8 cellular contexts compared by ENCODE assay signal in the genomic region with DNA sequence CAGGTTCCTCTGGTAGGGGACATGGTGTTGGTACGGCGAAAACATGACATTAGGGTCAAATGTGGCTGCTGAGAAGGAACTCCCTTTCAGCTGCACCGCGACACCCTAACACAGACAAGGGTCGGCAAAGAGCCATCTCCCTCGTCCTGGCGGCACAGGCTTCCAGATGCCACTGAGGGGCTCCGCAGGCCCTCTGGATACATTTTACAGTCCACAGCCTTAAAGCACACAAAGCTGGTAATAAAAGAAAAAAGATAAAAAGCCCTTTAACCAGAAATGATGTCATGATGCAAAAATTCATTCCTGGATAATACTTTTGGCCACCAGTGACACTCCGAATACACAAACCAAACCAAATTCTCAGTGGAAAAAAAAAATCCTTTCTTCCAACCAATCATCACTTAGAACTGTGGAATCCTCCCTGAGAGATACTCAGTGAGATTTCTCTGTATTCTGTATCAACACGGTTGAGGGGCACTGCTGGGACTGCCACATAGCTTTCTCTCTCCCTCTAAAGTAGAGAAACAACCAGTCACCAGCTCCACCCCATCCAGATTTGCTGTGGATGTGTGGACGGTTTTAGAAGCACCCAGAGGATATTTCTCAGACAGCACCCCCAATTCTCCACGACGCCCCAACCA.
A peak's percentile ranks its signal among the peaks of the same experiment; 100 is the strongest.
DNase-seq lines count a peak whose midpoint lies in the region; ATAC-seq and TF ChIP-seq lines count a peak whose summit lies in the region.

No MANE protein-coding gene starts in this region.

- intact Hi-C loops in posterior vena cava (cut with DNase I): loop anchor here in 1 of 2 donors (10.0 kb wide), 1 partner anchor 99 kb away; no protein-coding TSS in a partner anchor

- H3F3A ChIP-seq in SK-N-SH (replicated peaks; ENCODE audit: insufficient read depth): no peaks in the 10 kb centered on the region

- POLR2A ChIA-PET in SK-N-SH (lab: Yijun Ruan, JAX): no interaction called here

- no peak overlapping the region for H3K4me3 ChIP-seq in BE2C (ENCODE audit: low read depth, low read length)
- no peak overlapping the region for H3K4me3 ChIP-seq in SK-N-SH (ENCODE audit: low read depth in 2 of 2, low read length in 1 of 2)
- H3K4me3 ChIP-seq in fibroblast of pulmonary artery (replicated peaks; ENCODE audit: low read depth, low read length): no peak overlapping the region
- no peak overlapping the region for H3K4me3 ChIP-seq in MG63

- WGBS in SK-N-SH (ENCODE audit: low lambda C conversion rate): 83% methylated on average over 13 of the region's 13 CpGs

- CTCF ChIA-PET in SK-N-SH (lab: Yijun Ruan, JAX): interaction anchor here (1.7 kb wide), 1 partner anchor 17 kb away, joined by 4 read pairs; no protein-coding TSS in a partner anchor

- H3K4me1 ChIP-seq in BE2C (peaks cover 35% of the 10 kb centered on the region), SK-N-SH (ENCODE audit: control insufficient read depth in 1 of 2, insufficient read depth in 2 of 2, low read depth in 1 of 2, low read length in 1 of 2) (peaks cover 13 to 76% of the 10 kb centered on the region in 2 experiments)

- H3K36me3 ChIP-seq in BE2C (no peaks in the 10 kb centered on the region), SK-N-SH (replicated peaks in 1 of 2; ENCODE audit: control insufficient read depth in 1 of 2, insufficient read depth in 2 of 2, low read length in 1 of 2) (no peaks in the 10 kb centered on the region), MG63 (no peaks in the 10 kb centered on the region)

- TF ChIP-seq RAD21 in SK-N-SH (IDR thresholded peaks at IDR 0.05; ENCODE audit: low read length): peak; percentile 38

- H2AFZ ChIP-seq in SK-N-SH (ENCODE audit: low read depth): no peak overlapping the region

- DNase-seq in BE2C: peak; percentile 39
- no peak for DNase-seq in SK-N-SH
- DNase-seq in fibroblast of pulmonary artery (ENCODE audit: low read depth): peak; percentile 80
- peak; percentile 82 for DNase-seq in posterior vena cava (ENCODE audit: low spot score)
- DNase-seq in MG63: no peak
- DNase-seq in NCI-H2227 treated with DMSO at 0.1 percent for 48 hours (lab: John Stamatoyannopoulos, UW): no peak

- no peak for TF ChIP-seq EP300 in SK-N-SH (IDR thresholded peaks at IDR 0.05; ENCODE audit: borderline replicate concordance in 1 of 2, low read depth in 1 of 2, low read length in 1 of 2)

- TF ChIP-seq CTCF in BE2C (IDR thresholded peaks at IDR 0.05; ENCODE audit: low read depth, low read length): peak; percentile 8; the same call in 1 of the 2 replicates
- no peak for TF ChIP-seq CTCF in SK-N-SH (IDR thresholded peaks at IDR 0.05)
- TF ChIP-seq CTCF in fibroblast of pulmonary artery (IDR thresholded peaks at IDR 0.05; ENCODE audit: low read length, missing control alignments): no peak

- peak overlapping the region; percentile 27 for H3K4me2 ChIP-seq in SK-N-SH

- H3K79me2 ChIP-seq in SK-N-SH (ENCODE audit: insufficient read depth): 0 out of 2 replicates have a peak, but pooled peaks cover 2% of the 10 kb centered on the region

- H3K27me3 ChIP-seq in BE2C (no peaks in the 10 kb centered on the region), SK-N-SH (ENCODE audit: insufficient read depth) (no peaks in the 10 kb centered on the region), MG63 (no peaks in the 10 kb centered on the region)

- H3K9me2 ChIP-seq in SK-N-SH: no peaks in the 10 kb centered on the region

- no peak overlapping the region for H3K9ac ChIP-seq in SK-N-SH

- ATAC-seq in HG03520 (IDR thresholded peaks at IDR 0.05; ENCODE audit: unreplicated experiment): no peak
- ATAC-seq in GM18868 (IDR thresholded peaks at IDR 0.05; ENCODE audit: unreplicated experiment): no peak

- H3K9me3 ChIP-seq in BE2C (no peaks in the 10 kb centered on the region), SK-N-SH (no peaks in the 10 kb centered on the region), MG63 (no peaks in the 10 kb centered on the region)

- no peaks in the 10 kb centered on the region for H4K20me1 ChIP-seq in SK-N-SH (ENCODE audit: insufficient read depth)

- peak overlapping the region in 1 of 2 experiments; percentile 93; a peak in 2 of 4 replicates for H3K27ac ChIP-seq in SK-N-SH (ENCODE audit: low read depth in 2 of 2, low read length in 1 of 2)

TF ChIP-seq in SK-N-SH, 30 proteins besides CTCF, POLR2A, EP300 and RAD21:
- TF ChIP-seq TCF12 (IDR thresholded peaks at IDR 0.05): peak; percentile 40; the same call in 1 of the 2 replicates
- TF ChIP-seq, protein P1, sequence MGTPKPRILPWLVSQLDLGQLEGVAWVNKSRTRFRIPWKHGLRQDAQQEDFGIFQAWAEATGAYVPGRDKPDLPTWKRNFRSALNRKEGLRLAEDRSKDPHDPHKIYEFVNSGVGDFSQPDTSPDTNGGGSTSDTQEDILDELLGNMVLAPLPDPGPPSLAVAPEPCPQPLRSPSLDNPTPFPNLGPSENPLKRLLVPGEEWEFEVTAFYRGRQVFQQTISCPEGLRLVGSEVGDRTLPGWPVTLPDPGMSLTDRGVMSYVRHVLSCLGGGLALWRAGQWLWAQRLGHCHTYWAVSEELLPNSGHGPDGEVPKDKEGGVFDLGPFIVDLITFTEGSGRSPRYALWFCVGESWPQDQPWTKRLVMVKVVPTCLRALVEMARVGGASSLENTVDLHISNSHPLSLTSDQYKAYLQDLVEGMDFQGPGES (IDR thresholded peaks at IDR 0.05; ENCODE audit: low read depth, low read length): no peak
- TF ChIP-seq, protein P2, sequence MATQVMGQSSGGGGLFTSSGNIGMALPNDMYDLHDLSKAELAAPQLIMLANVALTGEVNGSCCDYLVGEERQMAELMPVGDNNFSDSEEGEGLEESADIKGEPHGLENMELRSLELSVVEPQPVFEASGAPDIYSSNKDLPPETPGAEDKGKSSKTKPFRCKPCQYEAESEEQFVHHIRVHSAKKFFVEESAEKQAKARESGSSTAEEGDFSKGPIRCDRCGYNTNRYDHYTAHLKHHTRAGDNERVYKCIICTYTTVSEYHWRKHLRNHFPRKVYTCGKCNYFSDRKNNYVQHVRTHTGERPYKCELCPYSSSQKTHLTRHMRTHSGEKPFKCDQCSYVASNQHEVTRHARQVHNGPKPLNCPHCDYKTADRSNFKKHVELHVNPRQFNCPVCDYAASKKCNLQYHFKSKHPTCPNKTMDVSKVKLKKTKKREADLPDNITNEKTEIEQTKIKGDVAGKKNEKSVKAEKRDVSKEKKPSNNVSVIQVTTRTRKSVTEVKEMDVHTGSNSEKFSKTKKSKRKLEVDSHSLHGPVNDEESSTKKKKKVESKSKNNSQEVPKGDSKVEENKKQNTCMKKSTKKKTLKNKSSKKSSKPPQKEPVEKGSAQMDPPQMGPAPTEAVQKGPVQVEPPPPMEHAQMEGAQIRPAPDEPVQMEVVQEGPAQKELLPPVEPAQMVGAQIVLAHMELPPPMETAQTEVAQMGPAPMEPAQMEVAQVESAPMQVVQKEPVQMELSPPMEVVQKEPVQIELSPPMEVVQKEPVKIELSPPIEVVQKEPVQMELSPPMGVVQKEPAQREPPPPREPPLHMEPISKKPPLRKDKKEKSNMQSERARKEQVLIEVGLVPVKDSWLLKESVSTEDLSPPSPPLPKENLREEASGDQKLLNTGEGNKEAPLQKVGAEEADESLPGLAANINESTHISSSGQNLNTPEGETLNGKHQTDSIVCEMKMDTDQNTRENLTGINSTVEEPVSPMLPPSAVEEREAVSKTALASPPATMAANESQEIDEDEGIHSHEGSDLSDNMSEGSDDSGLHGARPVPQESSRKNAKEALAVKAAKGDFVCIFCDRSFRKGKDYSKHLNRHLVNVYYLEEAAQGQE (IDR thresholded peaks at IDR 0.05; ENCODE audit: low read depth, low read length): no peak

Comparison
In these comparisons a context has a peak if more than half of its experiments do, and no peak if none do; other contexts are left out.
1. DNase-seq: peak in BE2C (single experiment), fibroblast of pulmonary artery (single experiment) and posterior vena cava (single experiment); none in SK-N-SH (single experiment), MG63 (single experiment) and NCI-H2227 treated with DMSO at 0.1 percent for 48 hours (single experiment).